Comparison of ENCODE assay signal across 24 cellular contexts in genomic region chr1:248155927-248156326, GRCh38. TPM values are rescaled to one million over a fixed set of nuclear protein-coding genes. Genes with fewer than 3 reads are reported as not detected.
A peak's percentile ranks its signal among the peaks of the same experiment; 100 is the strongest.
DNase-seq lines count a peak whose midpoint lies in the region; ATAC-seq lines count a peak whose summit lies in the region.
"Had no signal": no experiment of that assay in that cellular context is flagged by ENCODE, and none has a peak within 500 bp of the region (broad histone marks: within the 10 kb centered on the region; RNA-seq: fewer than 3 reads in every experiment).

No MANE protein-coding gene starts in this region.

- DNase-seq in NCI-H748 (lab: John Stamatoyannopoulos, UW; ENCODE audit: unreplicated experiment) (peak; percentile 49), NCI-H748 treated with DMSO at 0.1 percent for 48 hours (lab: John Stamatoyannopoulos, UW) (no peak), KBM-7 (peak; percentile 2), RPMI8226 (peak; percentile 19), retina (peak; percentile 6), HT-29 (ENCODE audit: low spot score) (no peak), AG08396 (ENCODE audit: low spot score) (no peak)
- DNase-seq: CD4-positive, CD25-positive, alpha-beta regulatory T cell; COR-L47; GDM1; Karpas-422; NCI-H1048; NCI-H1436; NCI-H187 treated with DMSO at 0.1 percent for 48 hours; NCI-H345; PC-3; SHP77; SW 1271; T-helper 17 cell had no signal

- no peak for ATAC-seq in HG02642 (IDR thresholded peaks at IDR 0.05; ENCODE audit: poor library complexity, unreplicated experiment)
- ATAC-seq: GM23338, HCT116, PC-3, T-helper 17 cell had no signal

- in situ Hi-C loops in KBM-7 (cut with MboI; ENCODE audit: low pct_unique_long_range_greater_than_20kb, low sequenced_read_pairs) = no loop called here

RNA-seq across cellular contexts. Expression of gene OR2M5, which starts 11.0 kb away (rescaled TPM):
- not detected in 2 replicates for total RNA-seq in HT-29 (2014; rRNA removed; shearing (Covaris generic))
- total RNA-seq: CD4-positive, CD25-positive, alpha-beta regulatory T cell; GM23338; M059J; PC-3; RPMI7951; T-helper 17 cell had no signal

RNA-seq across cellular contexts. Expression of gene OR2M2, which starts 18.7 kb away (rescaled TPM):
- not detected in 2 replicates for total RNA-seq in HT-29 (2014; rRNA removed; shearing (Covaris generic))
- total RNA-seq: CD4-positive, CD25-positive, alpha-beta regulatory T cell; GM23338; M059J; PC-3; RPMI7951; T-helper 17 cell had no signal

RNA-seq across cellular contexts. Expression of gene OR2M3, which starts 41.1 kb away (rescaled TPM):
- total RNA-seq in HT-29 (2014; rRNA removed; shearing (Covaris generic)) = not detected in 2 replicates
- total RNA-seq: CD4-positive, CD25-positive, alpha-beta regulatory T cell; GM23338; M059J; PC-3; RPMI7951; T-helper 17 cell had no signal

Comparison
In these comparisons a context has a peak if more than half of its experiments do, and no peak if none do; other contexts are left out.
1. DNase-seq: peak in NCI-H748 (single experiment), KBM-7 (single experiment), RPMI8226 (single experiment) and retina (single experiment); none in NCI-H748 treated with DMSO at 0.1 percent for 48 hours (single experiment), HT-29 (single experiment) and AG08396 (single experiment).